Comparison of ENCODE assay signal across 10 cellular contexts in genomic region chr17:50062323-50063243, GRCh38. TPM values are rescaled to one million over a fixed set of nuclear protein-coding genes. Genes with fewer than 3 reads are reported as not detected.
DNase-seq lines count a peak whose midpoint lies in the region; ATAC-seq and TF ChIP-seq lines count a peak whose summit lies in the region.
"Had no signal": no experiment of that assay in that cellular context is flagged by ENCODE, and none has a peak within 500 bp of the region (broad histone marks: within the 10 kb centered on the region; RNA-seq: fewer than 3 reads in every experiment).

No MANE protein-coding gene starts in this region.

- H2BK120ac ChIP-seq in H9 (ENCODE audit: low read depth, low read length, poor library complexity, severe bottlenecking), result no peak overlapping the region

- H3K4me3 ChIP-seq in duodenal mucosa (ENCODE audit: low read depth in 1 of 2, low read length in 2 of 2), result no peak overlapping the region
- no peak overlapping the region for H3K4me3 ChIP-seq in mucosa of stomach (ENCODE audit: low read length)
- H3K4me3 ChIP-seq: BLaER1 treated with 17β-estradiol and CSF1 and Interleukin-3, amounts not matched to agents 10 nM and 100 nM had no signal

- no peak overlapping the region for H4K91ac ChIP-seq in H9 (ENCODE audit: insufficient read length, low read depth, low read length)

- H3K4me1 ChIP-seq in duodenal mucosa (ENCODE audit: control insufficient read depth in 1 of 2, insufficient read depth in 2 of 2, low read length in 2 of 2) (peaks cover 62 to 63% of the 10 kb centered on the region in 2 donors), mucosa of stomach (ENCODE audit: control insufficient read depth, insufficient read depth, low read length) (peaks cover 67% of the 10 kb centered on the region), H9 (ENCODE audit: insufficient read depth, low read length) (0 out of 2 replicates have a peak, but pooled peaks cover 2% of the 10 kb centered on the region)

- H3K4me3 Mint-ChIP-seq in H9, result no peak overlapping the region

- in situ Hi-C loops in ACHN (cut with HindIII; ENCODE audit: low pct_ligation_motif_present, low pct_unique_long_range_greater_than_20kb, low sequenced_read_pairs), result no loop called here

- no peaks in the 10 kb centered on the region for H3K23me2 ChIP-seq in H9 (ENCODE audit: insufficient read length, low read depth, low read length, poor library complexity, severe bottlenecking)

- H3K18ac ChIP-seq in H9 (ENCODE audit: insufficient read length, low read depth, low read length), result no peak overlapping the region

- H3K79me2 ChIP-seq in H9 (ENCODE audit: insufficient read depth, low read length), result no peaks in the 10 kb centered on the region

- H3K27me3 Mint-ChIP-seq in H9 (ENCODE audit: low read depth), result peaks cover 12% of the 10 kb centered on the region

- H3K4ac ChIP-seq in H9 (ENCODE audit: low read depth, low read length), result no peak overlapping the region

- no peak overlapping the region for H2AFZ ChIP-seq in H9 (ENCODE audit: low read length)

- H3K9ac ChIP-seq in duodenal mucosa (ENCODE audit: low read depth in 1 of 2, low read length in 2 of 2) (peak overlapping the region in 1 of 2 donors; percentile 46), mucosa of stomach (ENCODE audit: low read length) (peak overlapping the region; percentile 36), H9 (ENCODE audit: extremely low read depth, insufficient read length, low read length) (no peak overlapping the region)

- H2BK12ac ChIP-seq in H9 (ENCODE audit: insufficient read length, low read depth, low read length), result no peak overlapping the region

- no peak overlapping the region for H3K14ac ChIP-seq in H9 (ENCODE audit: insufficient read depth, low read length)

- H3K36me3 ChIP-seq in duodenal mucosa (ENCODE audit: control insufficient read depth in 1 of 2, insufficient read depth in 2 of 2, low read length in 2 of 2) (peaks cover 0 to 21% of the 10 kb centered on the region in 2 donors), mucosa of stomach (ENCODE audit: control insufficient read depth, insufficient read depth, low read length) (no peaks in the 10 kb centered on the region)
- H3K36me3 ChIP-seq: BLaER1 treated with 17β-estradiol and CSF1 and Interleukin-3, amounts not matched to agents 10 nM and 100 nM had no signal

- DNase-seq in ACHN (peak; percentile 99), NCI-H1694 treated with DMSO at 0.1 percent for 48 hours (lab: John Stamatoyannopoulos, UW) (peak; percentile 75), NCI-H1092 (lab: John Stamatoyannopoulos, UW) (no peak), NCI-H187 treated with DMSO at 0.1 percent for 48 hours (lab: John Stamatoyannopoulos, UW) (no peak), H9 (no peak)
- DNase-seq: retina had no signal

- peak overlapping the region; percentile 62 for H3K27ac ChIP-seq in duodenal mucosa (ENCODE audit: low read depth, low read length)
- H3K27ac ChIP-seq in H9 (ENCODE audit: insufficient read length, low read depth, low read length), result no peak overlapping the region
- H3K27ac ChIP-seq: BLaER1 treated with 17β-estradiol and CSF1 and Interleukin-3, amounts not matched to agents 10 nM and 100 nM had no signal

- no peaks in the 10 kb centered on the region for H3K9me3 ChIP-seq in duodenal mucosa (ENCODE audit: control insufficient read depth in 1 of 2, low read length in 2 of 2)
- no peaks in the 10 kb centered on the region for H3K9me3 ChIP-seq in mucosa of stomach (ENCODE audit: control insufficient read depth, low read length)
- no peaks in the 10 kb centered on the region for H3K9me3 ChIP-seq in H9 (ENCODE audit: control insufficient read depth, low read depth, low read length)
- H3K9me3 ChIP-seq: BLaER1 treated with 17β-estradiol and CSF1 and Interleukin-3, amounts not matched to agents 10 nM and 100 nM had no signal

- H3K4me2 ChIP-seq in H9 (ENCODE audit: insufficient read depth, insufficient read length, low read length), result no peak overlapping the region

- WGBS in H9 (ENCODE audit: extremely low coverage, insufficient read length, low lambda C conversion rate), result no CpG with 5 or more reads among the region's 10 CpGs

- no peak overlapping the region for H2AK5ac ChIP-seq in H9 (ENCODE audit: insufficient read length, low read length)

- H3K36me3 Mint-ChIP-seq in H9 (ENCODE audit: insufficient read depth in 1 of 3, low read depth in 3 of 3), result no peaks in the 10 kb centered on the region

- H2BK5ac ChIP-seq in H9 (ENCODE audit: insufficient read length, low read length), result no peak overlapping the region

- no peak overlapping the region for H4K8ac ChIP-seq in H9 (replicated peaks; ENCODE audit: insufficient read length, low read depth, low read length)

- no peak overlapping the region for H3T11ph ChIP-seq in H9 (ENCODE audit: low read length)

- no peak for ATAC-seq in GM19397 (IDR thresholded peaks at IDR 0.05; ENCODE audit: unreplicated experiment)

- H3K4me1 Mint-ChIP-seq in H9, result peaks cover 20 to 22% of the 10 kb centered on the region in 2 experiments

- no peaks in the 10 kb centered on the region for H4K20me1 ChIP-seq in H9 (ENCODE audit: control insufficient read depth, insufficient read depth, insufficient read length)

- no peak overlapping the region for H2BK20ac ChIP-seq in H9 (ENCODE audit: low read depth, low read length, poor library complexity, severe bottlenecking)

- H4K5ac ChIP-seq in H9 (ENCODE audit: insufficient read length, low read depth, low read length), result no peak overlapping the region

- H3K27me3 ChIP-seq in duodenal mucosa (ENCODE audit: control insufficient read depth in 1 of 2, insufficient read depth in 2 of 2, low read length in 2 of 2) (no peaks in the 10 kb centered on the region), mucosa of stomach (ENCODE audit: control insufficient read depth, insufficient read depth, low read length) (no peaks in the 10 kb centered on the region), H9 (ENCODE audit: insufficient read depth, low read length) (no peaks in the 10 kb centered on the region)

- H3K9me3 Mint-ChIP-seq in H9, result no peaks in the 10 kb centered on the region

- no peak overlapping the region for H2BK15ac ChIP-seq in H9 (ENCODE audit: low read depth, low read length)

- no peaks in the 10 kb centered on the region for H3K79me1 ChIP-seq in H9 (ENCODE audit: insufficient read depth, low read depth, low read length, poor library complexity, severe bottlenecking)

- no peak overlapping the region for H3K23ac ChIP-seq in H9 (ENCODE audit: insufficient read length, low read depth, low read length)

- no peak overlapping the region for H3K56ac ChIP-seq in H9 (ENCODE audit: insufficient read length, low read depth, low read length)

- no peak overlapping the region for H3K27ac Mint-ChIP-seq in H9

- TF ChIP-seq CTCF in H9 (conservative IDR thresholded peaks at IDR 0.05), result no peak

RNA-seq across cellular contexts. Expression of gene ITGA3, which starts 6.7 kb away (rescaled TPM):
- total RNA-seq in H9 (2021), result 22.5 and 22.7 TPM in 2 replicates

RNA-seq across cellular contexts. Expression of gene PDK2, which starts 32.6 kb away (rescaled TPM):
- total RNA-seq in H9 (2021), result 16.2 and 19.9 TPM in 2 replicates

Comparison
In these comparisons a context has a peak if more than half of its experiments do, and no peak if none do; other contexts are left out.
1. DNase-seq: peak in ACHN (single experiment) and NCI-H1694 treated with DMSO at 0.1 percent for 48 hours (single experiment); none in NCI-H1092 (single experiment), NCI-H187 treated with DMSO at 0.1 percent for 48 hours (single experiment) and H9 (single experiment).